ENCODE assay signal across 8 cellular contexts in genomic region chr14:52314521-52315354, GRCh38. TPM values are rescaled to one million over a fixed set of nuclear protein-coding genes. Genes with fewer than 3 reads are reported as not detected.
DNase-seq lines count a peak whose midpoint lies in the region; ATAC-seq and TF ChIP-seq lines count a peak whose summit lies in the region.

No MANE protein-coding gene starts in this region.

- intact Hi-C loops in heart right ventricle (cut with DNase I) (loop anchor here in 1 of 10 donors (10.0 kb wide), 1 partner anchor 90 kb away; no protein-coding TSS in a partner anchor), psoas muscle (cut with DNase I) (no loop called here)

- TF ChIP-seq CTCF in heart right ventricle (IDR thresholded peaks at IDR 0.05) (no peak), psoas muscle (IDR thresholded peaks at IDR 0.05) (no peak)

- peak; percentile 25 for DNase-seq in 8988T
- DNase-seq in NCI-H748 treated with DMSO at 0.1 percent for 48 hours (lab: John Stamatoyannopoulos, UW): peak; percentile 12
- DNase-seq in activated naive CD4-positive, alpha-beta T cell (lab: John Stamatoyannopoulos, UW): peak in 3 of 4 experiments; percentile 8 to 13 (median 9)
- peak in 1 of 2 donors; percentile 23 for DNase-seq in heart right ventricle
- DNase-seq in psoas muscle: peak; percentile 25 to 61
- DNase-seq in SIG-M5 (lab: John Stamatoyannopoulos, UW): no peak

- H3K27ac ChIP-seq in heart right ventricle (peak overlapping the region in 4 of 10 donors; percentile 31 to 92 (median 36)), psoas muscle (no peak overlapping the region)

- peaks cover 0 to 46% (median 39%) of the 10 kb centered on the region in 7 donors for H3K27me3 ChIP-seq in heart right ventricle
- peaks cover 4 to 40% (median 6%) of the 10 kb centered on the region in 3 donors for H3K27me3 ChIP-seq in psoas muscle (ENCODE audit: insufficient read depth in 3 of 3, low read length in 2 of 3)

- H3K4me1 ChIP-seq in heart right ventricle (peaks cover 2 to 90% (median 15%) of the 10 kb centered on the region in 9 donors), psoas muscle (no peaks in the 10 kb centered on the region)

- ATAC-seq in GM19438 (IDR thresholded peaks at IDR 0.05; ENCODE audit: low read depth, unreplicated experiment): peak; percentile 50
- peak; percentile 9 to 45 (median 28) for ATAC-seq in heart right ventricle
- peak in 3 of 4 donors; percentile 23 to 41 (median 37) for ATAC-seq in psoas muscle
- no peak for ATAC-seq in HG02588 (IDR thresholded peaks at IDR 0.05; ENCODE audit: unreplicated experiment)

- H3K9me3 ChIP-seq in heart right ventricle (no peaks in the 10 kb centered on the region), psoas muscle (no peaks in the 10 kb centered on the region)

- H3K36me3 ChIP-seq in heart right ventricle: no peaks in the 10 kb centered on the region
- no peaks in the 10 kb centered on the region for H3K36me3 ChIP-seq in psoas muscle (ENCODE audit: insufficient read depth in 1 of 2, low read depth in 1 of 2)

- H3K4me3 ChIP-seq in heart right ventricle (peak overlapping the region; percentile 29 to 74 (median 57)), psoas muscle (peak overlapping the region; percentile 67)

- 1 to 3% methylated on average over 66 to 67 of the region's 67 CpGs for WGBS in heart right ventricle, 2 donors
- 4 to 7% (median 6%) methylated on average over 64 to 67 of the region's 67 CpGs for WGBS in psoas muscle, 3 donors

RNA-seq across cellular contexts. Expression of gene PTGER2, which starts 0.6 kb away (rescaled TPM):
- total RNA-seq in heart right ventricle (1 to 10 TPM in 3 of 10 donors, under 1 TPM in 7; 0.11 to 2.4 (median 0.33) TPM), psoas muscle (under 1 TPM; 0.26 to 0.57 (median 0.33) TPM)
- polyA plus RNA-seq in heart right ventricle (under 1 TPM; 0.22 to 0.65 TPM), psoas muscle (under 1 TPM; 0.08 to 0.14 (median 0.13) TPM)

RNA-seq across cellular contexts. Expression of gene PTGDR, which starts 47.2 kb away (rescaled TPM):
- total RNA-seq in heart right ventricle: 1 to 10 TPM in 2 of 10 donors, under 1 TPM in 8; 0.17 to 1.1 (median 0.47) TPM
- 1 to 10 TPM in 1 of 2 donors, under 1 TPM in 1; 0.33 to 1.9 TPM for polyA plus RNA-seq in heart right ventricle
- total RNA-seq in psoas muscle: under 1 TPM in 2 of 4 donors, not detected in 2; 0.19 to 0.39 TPM
- under 1 TPM; 0.09 to 0.18 (median 0.11) TPM for polyA plus RNA-seq in psoas muscle
